Comparison of ENCODE assay signal across 17 cellular contexts in the genomic region with DNA sequence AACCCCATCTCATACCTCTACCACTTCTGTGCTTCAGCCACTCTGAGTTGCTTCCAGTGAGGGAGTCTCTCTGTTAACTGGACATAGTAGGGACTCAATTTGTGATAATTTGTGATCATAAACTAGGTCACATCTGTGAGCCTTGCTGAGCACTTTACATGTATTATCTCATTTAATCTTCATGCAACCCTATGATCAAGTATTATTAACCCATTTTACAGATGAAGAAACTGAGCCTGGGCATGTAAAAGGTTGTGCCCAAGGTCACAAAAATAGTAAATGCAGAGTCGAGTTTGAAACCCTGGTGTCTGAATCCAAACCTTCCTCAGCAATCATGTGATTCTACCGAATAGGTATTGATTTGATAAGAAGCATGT. TPM values are rescaled to one million over a fixed set of nuclear protein-coding genes. Genes with fewer than 3 reads are reported as not detected.
A peak's percentile ranks its signal among the peaks of the same experiment; 100 is the strongest.
DNase-seq lines count a peak whose midpoint lies in the region; ATAC-seq and TF ChIP-seq lines count a peak whose summit lies in the region.
"Had no signal": no experiment of that assay in that cellular context is flagged by ENCODE, and none has a peak within 500 bp of the region (broad histone marks: within the 10 kb centered on the region; RNA-seq: fewer than 3 reads in every experiment).

No MANE protein-coding gene starts in this region.

- TF ChIP-seq CTCF in left ventricle myocardium inferior (IDR thresholded peaks at IDR 0.05; ENCODE audit: borderline replicate concordance) = no peak
- no peak for TF ChIP-seq CTCF in ovary (IDR thresholded peaks at IDR 0.05)

- no peak for TF ChIP-seq EP300 in ovary (IDR thresholded peaks at IDR 0.05)

- no peak for TF ChIP-seq POLR2A in ovary (IDR thresholded peaks at IDR 0.05)

- H3K36me3 ChIP-seq in left ventricle myocardium inferior (no peaks in the 10 kb centered on the region), ovary (no peaks in the 10 kb centered on the region), aorta (ENCODE audit: control insufficient read depth in 1 of 2, insufficient read depth in 2 of 2, low read length in 1 of 2) (no peaks in the 10 kb centered on the region)
- H3K36me3 ChIP-seq: suprapubic skin had no signal

- H3K27ac ChIP-seq in left ventricle myocardium inferior (replicated peaks) (peak overlapping the region; percentile 96), ovary (peak overlapping the region; percentile 68 to 81), aorta (ENCODE audit: low read depth in 1 of 2, low read length in 2 of 2) (peak overlapping the region; percentile 10 to 61)
- H3K27ac ChIP-seq: suprapubic skin had no signal

- no peaks in the 10 kb centered on the region for H3K27me3 ChIP-seq in left ventricle myocardium inferior (ENCODE audit: low read depth)
- H3K27me3 ChIP-seq in ovary = no peaks in the 10 kb centered on the region
- H3K27me3 ChIP-seq in aorta (ENCODE audit: control insufficient read depth in 1 of 2, insufficient read depth in 2 of 2, low read length in 1 of 2) = no peaks in the 10 kb centered on the region
- H3K27me3 ChIP-seq: suprapubic skin had no signal

- H3K9me3 ChIP-seq in left ventricle myocardium inferior (replicated peaks) = no peaks in the 10 kb centered on the region
- no peaks in the 10 kb centered on the region for H3K9me3 ChIP-seq in ovary
- no peaks in the 10 kb centered on the region for H3K9me3 ChIP-seq in aorta (ENCODE audit: control insufficient read depth, low read length)
- H3K9me3 ChIP-seq: suprapubic skin had no signal

- intact Hi-C loops in left ventricle myocardium inferior (cut with micrococcal nuclease) = no loop called here
- intact Hi-C loops in Right ventricle myocardium superior (cut with DNase I) = no loop called here
- intact Hi-C loops in ovary (cut with DNase I) = loop anchor here in 3 of 4 donors (5.0 to 10.0 kb wide), 2 partner anchors 33 to 256 kb away; partner anchors contain the start of genes CIAO2B (in 2 of the 3), B3GNT9 (in 1 of the 3), FBXL8 (in 1 of the 3) and TRADD (in 1 of the 3)
- intact Hi-C loops in aorta (cut with DNase I) = loop anchor here (1.0 to 10.0 kb wide), 5 partner anchors 24 to 286 kb away; partner anchors contain the start of genes B3GNT9 (in 2 of the 2), FBXL8 (in 1 of the 2), MATCAP1 (in 1 of the 2) and RRAD (in 1 of the 2)
- intact Hi-C loops in sciatic nerve (cut with DNase I) = no loop called here

- 39 to 62% (median 45%) methylated on average over 2 of the region's 2 CpGs for WGBS in ovary, 3 donors
- 67 to 83% methylated on average over 2 of the region's 2 CpGs for WGBS in aorta, 2 donors

- H3K4me1 ChIP-seq in left ventricle myocardium inferior = peaks cover 49% of the 10 kb centered on the region
- peaks cover 36% of the 10 kb centered on the region for H3K4me1 ChIP-seq in ovary (ENCODE audit: insufficient read depth)
- H3K4me1 ChIP-seq in aorta (ENCODE audit: control insufficient read depth in 1 of 2, insufficient read depth in 2 of 2, low read length in 2 of 2) = peaks cover 4% of the 10 kb centered on the region in 2 donors

- ATAC-seq in Right ventricle myocardium superior (ENCODE audit: poor library complexity) (no peak), aorta (ENCODE audit: low FRiP score) (no peak), sciatic nerve (no peak)
- ATAC-seq: naive thymus-derived CD4-positive, alpha-beta T cell had no signal

- no peak for DNase-seq in left ventricle myocardium inferior
- DNase-seq in Right ventricle myocardium superior = no peak
- no peak for DNase-seq in ovary
- DNase-seq in aorta = no peak
- no peak for DNase-seq in effector CD4-positive, alpha-beta T cell
- no peak for DNase-seq in sciatic nerve (ENCODE audit: low spot score)
- DNase-seq: activated CD4-positive, alpha-beta T cell treated with anti-CD3 and anti-CD28 coated beads, Interleukin-2, amount 10 ng/mL, durations not matched to agents 7 days and 5 days; effector CD8-positive, alpha-beta T cell; H9; islet precursor cell; naive thymus-derived CD4-positive, alpha-beta T cell; NCI-H1694 treated with DMSO at 0.1 percent for 48 hours; NCI-H526 treated with DMSO at 0.1 percent for 48 hours had no signal

- H3K4me3 ChIP-seq in left ventricle myocardium inferior (no peak overlapping the region), ovary (no peak overlapping the region), aorta (ENCODE audit: low read length in 2 of 2) (no peak overlapping the region)
- H3K4me3 ChIP-seq: suprapubic skin had no signal

RNA-seq across cellular contexts. Expression of gene PDP2, which starts 18.6 kb away (rescaled TPM):
- total RNA-seq in left ventricle myocardium inferior (2.8 TPM), Right ventricle myocardium superior (3.3 TPM), ovary (10 to 100 TPM in 5 of 7 donors, 1 to 10 TPM in 2; 3.9 to 23.3 (median 18.5) TPM), aorta (10 to 100 TPM in 1 of 2 donors, 1 to 10 TPM in 1; 8.9 to 10.9 TPM), sciatic nerve (17.6 TPM)
- polyA plus RNA-seq in ovary (10 to 100 TPM in 1 of 2 donors, 1 to 10 TPM in 1; 9.4 to 27.9 TPM), aorta (1 to 10 TPM; 2.1 to 2.5 TPM)

RNA-seq across cellular contexts. Expression of gene CDH16, which starts 19.8 kb away (rescaled TPM):
- total RNA-seq in left ventricle myocardium inferior (not detected), Right ventricle myocardium superior (0.13 TPM), ovary (10 to 100 TPM in 1 of 7 donors, 1 to 10 TPM in 1, under 1 TPM in 3, not detected in 2; 0.12 to 19.2 (median 0.57) TPM), aorta (not detected), sciatic nerve (not detected)
- polyA plus RNA-seq in ovary (not detected), aorta (under 1 TPM in 1 of 2 donors, not detected in 1; 0.18 TPM)
- total RNA-seq: activated CD4-positive, alpha-beta T cell treated with anti-CD3 and anti-CD28 coated beads, Interleukin-2, amount 10 ng/mL, durations not matched to agents 7 days and 5 days; activated T-helper 2 cell treated with anti-CD3 and anti-CD28 coated beads, Interferon-gamma antibody, Interleukin-2, Interleukin-4, amounts not matched to agents 10 μg/mL and 5 μg/mL and 100 μg/mL, durations not matched to agents 14 hours and 24 hours and 36 hours; H9; LHCN-M2; naive thymus-derived CD4-positive, alpha-beta T cell; T-helper 2 cell treated with Interferon-gamma antibody and Interleukin-4, amounts not matched to agents 100 ng/mL and 5 ng/mL, for 36 hours had no signal
- polyA plus RNA-seq: naive thymus-derived CD4-positive, alpha-beta T cell had no signal

RNA-seq across cellular contexts. Expression of gene RRAD, which starts 26.4 kb away (rescaled TPM):
- total RNA-seq in left ventricle myocardium inferior = 135 TPM
- 95.4 TPM for total RNA-seq in Right ventricle myocardium superior
- 10 to 100 TPM in 5 of 7 donors, 1 to 10 TPM in 2; 5.6 to 43.1 (median 12.1) TPM for total RNA-seq in ovary
- 10 to 100 TPM in 1 of 2 donors, 1 to 10 TPM in 1; 2.3 to 22.3 TPM for polyA plus RNA-seq in ovary
- 10 to 100 TPM; 23.6 to 30.1 TPM for total RNA-seq in aorta
- polyA plus RNA-seq in aorta = 10 to 100 TPM; 16.2 to 35.2 TPM
- total RNA-seq in sciatic nerve = 6.2 TPM
- polyA plus RNA-seq: naive thymus-derived CD4-positive, alpha-beta T cell had no signal

RNA-seq across cellular contexts. Expression of gene CIAO2B, which starts 35.3 kb away (rescaled TPM):
- 127 TPM for total RNA-seq in left ventricle myocardium inferior
- 103 TPM for total RNA-seq in Right ventricle myocardium superior
- total RNA-seq in ovary = 10 to 100 TPM; 57.7 to 77.8 (median 66.7) TPM
- 100 to 1,000 TPM in 1 of 2 donors, 10 to 100 TPM in 1; 40.1 to 150 TPM for polyA plus RNA-seq in ovary
- 10 to 100 TPM; 51.9 to 62.4 TPM for total RNA-seq in aorta
- polyA plus RNA-seq in aorta = 100 to 1,000 TPM; 149 to 165 TPM
- total RNA-seq in sciatic nerve = 69.7 TPM

RNA-seq across cellular contexts. Expression of gene CES2, which starts 36.4 kb away (rescaled TPM):
- 88.5 TPM for total RNA-seq in left ventricle myocardium inferior
- total RNA-seq in Right ventricle myocardium superior = 114 TPM
- total RNA-seq in ovary = 10 to 100 TPM; 25.5 to 51.9 (median 42.2) TPM
- polyA plus RNA-seq in ovary = 10 to 100 TPM; 29.4 to 38.9 TPM
- 10 to 100 TPM; 32.7 to 42.1 TPM for total RNA-seq in aorta
- polyA plus RNA-seq in aorta = 10 to 100 TPM; 20.5 to 34.4 TPM
- total RNA-seq in sciatic nerve = 27.8 TPM

Comparison
In these comparisons a context has a peak if more than half of its experiments do, and no peak if none do; other contexts are left out.
1. H3K27ac ChIP-seq: peak in every context shown above with its lines; median percentile 96 in left ventricle myocardium inferior; 74 in ovary; 36 in aorta.
2. intact Hi-C loops: an anchor here in ovary (5.0 to 10.0 kb wide) and aorta (1.0 to 10.0 kb wide); none called in left ventricle myocardium inferior, Right ventricle myocardium superior and sciatic nerve.